In genomic region chr6:37758647-37759046, GRCh38 we compare ENCODE assay signal across 17 cellular contexts.
DNase-seq lines count a peak whose midpoint lies in the region; ATAC-seq and TF ChIP-seq lines count a peak whose summit lies in the region.
"Had no signal": no experiment of that assay in that cellular context is flagged by ENCODE, and none has a peak within 500 bp of the region (broad histone marks: within the 10 kb centered on the region; RNA-seq: fewer than 3 reads in every experiment).

No MANE protein-coding gene starts in this region.

- H3K27ac ChIP-seq in right atrium auricular region (no peak overlapping the region), HEK293 (ENCODE audit: extremely low read depth, low read depth, low read length) (no peak overlapping the region)
- H3K27ac ChIP-seq: HL-60 had no signal

- CTCF ChIA-PET in HEK293 (lab: Yijun Ruan, JAX), result interaction anchor here (0.6 kb wide), 2 partner anchors 265 to 733 kb away, joined by 4 read pairs; no protein-coding TSS in a partner anchor

- no peak overlapping the region for H3K4me3 ChIP-seq in right atrium auricular region
- no peak overlapping the region for H3K4me3 ChIP-seq in HEK293 (ENCODE audit: low read depth, low read length)

- no peaks in the 10 kb centered on the region for H3K4me1 ChIP-seq in right atrium auricular region
- no peaks in the 10 kb centered on the region for H3K4me1 ChIP-seq in HEK293 (ENCODE audit: control insufficient read depth, insufficient read depth, low read length)

- POLR2A ChIA-PET in HEK293 (lab: Yijun Ruan, JAX), result no interaction called here

- H3K36me3 ChIP-seq in right atrium auricular region, result no peaks in the 10 kb centered on the region
- H3K36me3 ChIP-seq in HEK293 (ENCODE audit: control insufficient read depth in 2 of 2, insufficient read depth in 1 of 2, low read length in 2 of 2), result no peaks in the 10 kb centered on the region

- H3K27me3 ChIP-seq in right atrium auricular region, result no peaks in the 10 kb centered on the region

- TF ChIP-seq CTCF in right atrium auricular region (IDR thresholded peaks at IDR 0.05), result no peak
- TF ChIP-seq CTCF in HEK293 (tag by site-specific recombination; IDR thresholded peaks at IDR 0.05), result no peak

- no peak for DNase-seq in left cardiac atrium
- DNase-seq in right atrium auricular region (ENCODE audit: low spot score), result no peak
- peak; percentile 69 for DNase-seq in islet precursor cell
- DNase-seq in AG08395 (ENCODE audit: low spot score), result no peak
- DNase-seq: 8988T; C1 segment of cervical spinal cord; CD4-positive, CD25-positive, alpha-beta regulatory T cell; CD8-positive, alpha-beta memory T cell; COR-L47; GDM1; H9; IMR-90; KBM-7 had no signal

- H3K9me3 ChIP-seq in right atrium auricular region (no peaks in the 10 kb centered on the region), HEK293 (ENCODE audit: control insufficient read depth, insufficient read depth, low read depth, low read length) (no peaks in the 10 kb centered on the region)

- ATAC-seq in left cardiac atrium (peak; percentile 55), GM21390 (IDR thresholded peaks at IDR 0.05; ENCODE audit: unreplicated experiment) (no peak), GM18498 (IDR thresholded peaks at IDR 0.05; ENCODE audit: unreplicated experiment) (no peak)

- intact Hi-C loops in left cardiac atrium (cut with DNase I), result no loop called here

TF ChIP-seq in HEK293, 187 proteins besides CTCF, POLR2A, EP300 and RAD21:
- TF ChIP-seq ZBTB21 (tag by site-specific recombination; IDR thresholded peaks at IDR 0.05), result no peak
- TF ChIP-seq ZNF48 (tag by site-specific recombination; IDR thresholded peaks at IDR 0.05), result no peak
- TF ChIP-seq PRDM10 (tag by site-specific recombination; IDR thresholded peaks at IDR 0.05), result 0 out of 2 replicates have a peak, but pooled peaks have one; percentile 11
- no peak for TF ChIP-seq ZNF837 (tag by site-specific recombination; IDR thresholded peaks at IDR 0.05)

Comparison
In these comparisons a context has a peak if more than half of its experiments do, and no peak if none do; other contexts are left out.
1. ATAC-seq: peak in left cardiac atrium (2 of 2); none in GM21390 (single experiment) and GM18498 (single experiment).